Comparison of ENCODE assay signal across 10 cellular contexts in the genomic region with DNA sequence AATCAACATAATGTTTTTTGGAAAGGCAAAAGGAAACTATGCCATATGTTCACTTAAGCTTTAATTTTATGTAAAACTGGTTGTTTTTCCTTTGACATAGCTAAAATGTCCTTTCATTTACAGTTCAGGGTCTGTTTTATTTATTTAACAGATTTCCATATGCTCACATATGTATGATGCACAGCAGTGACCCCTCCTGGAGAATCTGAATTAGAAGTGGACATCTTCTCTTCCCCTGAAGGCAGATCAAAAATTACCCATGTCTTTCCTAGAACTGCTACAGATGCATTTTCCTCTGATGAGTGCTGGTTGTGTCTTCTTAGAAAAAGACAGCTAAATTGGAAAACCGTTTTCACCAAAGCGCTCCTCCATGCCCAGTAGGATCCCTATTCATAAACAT.
DNase-seq lines count a peak whose midpoint lies in the region; TF ChIP-seq lines count a peak whose summit lies in the region.
"Had no signal": no experiment of that assay in that cellular context is flagged by ENCODE, and none has a peak within 500 bp of the region (broad histone marks: within the 10 kb centered on the region; RNA-seq: fewer than 3 reads in every experiment).

No MANE protein-coding gene starts in this region.

- peak; percentile 2 for DNase-seq in DMS 273 treated with DMSO at 0.1 percent for 48 hours (lab: John Stamatoyannopoulos, UW)
- DNase-seq in HEK293T (ENCODE audit: extremely low spot score): peak; percentile 16
- peak; percentile 68 for DNase-seq in SK-MEL-5 (ENCODE audit: low read depth, low spot score)
- peak; percentile 20 for DNase-seq in hepatocyte (ENCODE audit: low spot score)
- no peak for DNase-seq in medulla oblongata (ENCODE audit: extremely low spot score)
- no peak for DNase-seq in NOMO-1 treated with dmso at 0.1 percent for 144 hours (lab: John Stamatoyannopoulos, UW; ENCODE audit: unreplicated experiment)
- DNase-seq in DMS153 (lab: John Stamatoyannopoulos, UW): no peak
- no peak for DNase-seq in right atrium auricular region (ENCODE audit: low spot score)
- DNase-seq: activated naive CD8-positive, alpha-beta T cell treated with anti-CD3 and anti-CD28 coated beads for 36 hours; SW 1271 had no signal

- no peaks in the 10 kb centered on the region for H3K27me3 ChIP-seq in hepatocyte
- H3K27me3 ChIP-seq in right atrium auricular region: no peaks in the 10 kb centered on the region

- H3K4me3 ChIP-seq in hepatocyte (no peak overlapping the region), right atrium auricular region (no peak overlapping the region)

- H3K9me3 ChIP-seq in hepatocyte (ENCODE audit: low read depth): no peaks in the 10 kb centered on the region
- no peaks in the 10 kb centered on the region for H3K9me3 ChIP-seq in right atrium auricular region

- POLR2A ChIA-PET in HEK293T (lab: Yijun Ruan, JAX): no interaction called here

- H3K9me2 ChIP-seq in hepatocyte (replicated peaks; ENCODE audit: insufficient read depth): no peaks in the 10 kb centered on the region

- H3K4me2 ChIP-seq in hepatocyte: no peak overlapping the region

- H3K79me2 ChIP-seq in hepatocyte: no peaks in the 10 kb centered on the region

- no peak overlapping the region for H3K27ac ChIP-seq in hepatocyte
- no peak overlapping the region for H3K27ac ChIP-seq in right atrium auricular region

- 58% methylated on average over 2 of the region's 2 CpGs for WGBS in hepatocyte (ENCODE audit: low lambda C conversion rate, missing lambda C conversion rate)

- H2AFZ ChIP-seq in hepatocyte: no peak overlapping the region

- CTCF ChIA-PET in HEK293T (lab: Yijun Ruan, JAX): interaction anchor here (0.7 to 0.9 kb wide), 4 partner anchors 256 to 373 kb away, joined by 3 read pairs; no protein-coding TSS in a partner anchor

- no peaks in the 10 kb centered on the region for H3K36me3 ChIP-seq in hepatocyte (replicated peaks; ENCODE audit: insufficient read depth, low read depth)
- no peaks in the 10 kb centered on the region for H3K36me3 ChIP-seq in right atrium auricular region

- H3K4me1 ChIP-seq in hepatocyte (ENCODE audit: insufficient read depth) (no peaks in the 10 kb centered on the region), right atrium auricular region (peaks cover 0 to 5% of the 10 kb centered on the region in 2 donors)

- in situ Hi-C loops in SK-MEL-5 (cut with HindIII; ENCODE audit: low pct_unique_long_range_greater_than_20kb, low sequenced_read_pairs): loop anchor here (10.0 kb wide), 1 partner anchor 262 kb away; no protein-coding TSS in a partner anchor

- TF ChIP-seq CTCF in hepatocyte (IDR thresholded peaks at IDR 0.05; ENCODE audit: poor library complexity) (peak; percentile 43), right atrium auricular region (IDR thresholded peaks at IDR 0.05) (no peak)

- H4K20me1 ChIP-seq in hepatocyte (ENCODE audit: insufficient read depth, poor library complexity, severe bottlenecking): no peaks in the 10 kb centered on the region

TF ChIP-seq in HEK293T, 16 proteins besides CTCF, POLR2A, EP300 and RAD21:
- no peak for TF ChIP-seq ELF4 (IDR thresholded peaks at IDR 0.05)
- no peak for TF ChIP-seq BHLHE40 (IDR thresholded peaks at IDR 0.05; ENCODE audit: borderline replicate concordance)
- no peak for TF ChIP-seq ZNF384 (IDR thresholded peaks at IDR 0.05)
- TF ChIP-seq SUZ12 (IDR thresholded peaks at IDR 0.05): no peak
- no peak for TF ChIP-seq PKNOX1 (IDR thresholded peaks at IDR 0.05)
- no peak for TF ChIP-seq NFRKB (IDR thresholded peaks at IDR 0.05)
- no peak for TF ChIP-seq FOXK2 (IDR thresholded peaks at IDR 0.05)
- no peak for TF ChIP-seq L3MBTL2 (conservative IDR thresholded peaks at IDR 0.05)
- no peak for TF ChIP-seq SP1 (IDR thresholded peaks at IDR 0.05)
- no peak for TF ChIP-seq CTBP1 (IDR thresholded peaks at IDR 0.05; ENCODE audit: borderline replicate concordance)
- no peak for TF ChIP-seq FOXM1 (IDR thresholded peaks at IDR 0.05; ENCODE audit: borderline replicate concordance)
- TF ChIP-seq LEF1 (IDR thresholded peaks at IDR 0.05; ENCODE audit: borderline replicate concordance): no peak
- no peak for TF ChIP-seq ARNT (IDR thresholded peaks at IDR 0.05)
- no peak for TF ChIP-seq FOXA1 (IDR thresholded peaks at IDR 0.05)
- no peak for TF ChIP-seq TARDBP (IDR thresholded peaks at IDR 0.05)
- TF ChIP-seq HDGF (IDR thresholded peaks at IDR 0.05; ENCODE audit: borderline replicate concordance): no peak
TF ChIP-seq in HEK293T: peak in this region for 0.

Comparison
In these comparisons a context has a peak if more than half of its experiments do, and no peak if none do; other contexts are left out.
1. DNase-seq: peak in DMS 273 treated with DMSO at 0.1 percent for 48 hours (single experiment), HEK293T (single experiment), SK-MEL-5 (single experiment) and hepatocyte (single experiment); none in medulla oblongata (single experiment), NOMO-1 treated with dmso at 0.1 percent for 144 hours (single experiment), DMS153 (single experiment) and right atrium auricular region (single experiment).